ENCODE assay signal across 16 cellular contexts in genomic region chr14:61482348-61483206, GRCh38.
DNase-seq lines count a peak whose midpoint lies in the region; ATAC-seq and TF ChIP-seq lines count a peak whose summit lies in the region.
"Had no signal": no experiment of that assay in that cellular context is flagged by ENCODE, and none has a peak within 500 bp of the region (broad histone marks: within the 10 kb centered on the region; RNA-seq: fewer than 3 reads in every experiment).

No MANE protein-coding gene starts in this region.

- DNase-seq in mammary epithelial cell (peak; percentile 40), MCF 10A (ENCODE audit: unreplicated experiment) (no peak), islet precursor cell (peak; percentile 93), left colon (no peak), hepatic stellate cell (ENCODE audit: low spot score) (no peak), HFFc6 (no peak), inferior parietal cortex (ENCODE audit: extremely low spot score) (no peak)
- no peak for DNase-seq in activated CD4-positive, alpha-beta memory T cell treated with anti-CD3 and anti-CD28 coated beads for 36 hours
- DNase-seq: effector CD8-positive, alpha-beta T cell; GDM1; GOT3; NCI-H1105; NCI-H345; transverse colon had no signal

- POLR2A ChIA-PET in MCF 10A (lab: Yijun Ruan, JAX), result interaction anchor here (1.4 kb wide), 1 partner anchor 80 kb away, joined by 3 read pairs; no protein-coding TSS in a partner anchor
- POLR2A ChIA-PET in activated CD4-positive, alpha-beta memory T cell treated with anti-CD3 and anti-CD28 coated beads for 36 hours (lab: Charles Lee), result interaction anchor here (1.4 kb wide), 1 partner anchor 11 kb away, joined by 5 read pairs; no protein-coding TSS in a partner anchor

- no peak overlapping the region for H2AFZ ChIP-seq in mammary epithelial cell (ENCODE audit: low read depth, low read length)

- intact Hi-C loops in mammary epithelial cell (cut with micrococcal nuclease) (no loop called here), MCF 10A (cut with micrococcal nuclease) (no loop called here), left colon (cut with DNase I, micrococcal nuclease) (no loop called here)
- intact Hi-C loops in activated CD4-positive, alpha-beta memory T cell treated with anti-CD3 and anti-CD28 coated beads for 36 hours (cut with micrococcal nuclease), result no loop called here

- dilution Hi-C loops in mammary epithelial cell (cut with HindIII; ENCODE audit: low sequenced_read_pairs), result no loop called here

- no peaks in the 10 kb centered on the region for H3K79me2 ChIP-seq in mammary epithelial cell (ENCODE audit: insufficient read depth, low read length)

- no peak overlapping the region for H3K4me2 ChIP-seq in mammary epithelial cell (ENCODE audit: insufficient read depth, low read depth, low read length)

- CTCF ChIA-PET in mammary epithelial cell (lab: Charles Lee; ENCODE audit: low non-redundant PET) (no interaction called here), MCF 10A (lab: Yijun Ruan, JAX) (interaction anchor here (0.7 to 1.4 kb wide), 2 partner anchors 30 to 249 kb away, joined by 3 to 5 read pairs; no protein-coding TSS in a partner anchor)
- CTCF ChIA-PET in activated CD4-positive, alpha-beta memory T cell treated with anti-CD3 and anti-CD28 coated beads for 36 hours (lab: Charles Lee), result interaction anchor here (1.2 to 1.5 kb wide), 2 partner anchors 10 to 355 kb away, joined by 5 to 6 read pairs; no protein-coding TSS in a partner anchor

- H3K27ac Mint-ChIP-seq in MCF 10A (ENCODE audit: low read depth, unreplicated experiment) (no peak overlapping the region), HFFc6 (no peak overlapping the region)
- H3K27ac Mint-ChIP-seq in activated CD4-positive, alpha-beta memory T cell treated with anti-CD3 and anti-CD28 coated beads for 36 hours, result peak overlapping the region; percentile 80

- H3K27me3 ChIP-seq in mammary epithelial cell (ENCODE audit: insufficient read depth, low read length), result no peaks in the 10 kb centered on the region
- H3K27me3 ChIP-seq: breast epithelium, transverse colon had no signal

- no peak overlapping the region for H3K4me3 Mint-ChIP-seq in MCF 10A (ENCODE audit: unreplicated experiment)
- no peak overlapping the region for H3K4me3 Mint-ChIP-seq in activated CD4-positive, alpha-beta memory T cell treated with anti-CD3 and anti-CD28 coated beads for 36 hours
- H3K4me3 Mint-ChIP-seq in HFFc6, result no peak overlapping the region

- no peaks in the 10 kb centered on the region for H3K27me3 Mint-ChIP-seq in MCF 10A (ENCODE audit: insufficient read depth, unreplicated experiment)
- H3K27me3 Mint-ChIP-seq in activated CD4-positive, alpha-beta memory T cell treated with anti-CD3 and anti-CD28 coated beads for 36 hours, result no peaks in the 10 kb centered on the region
- H3K27me3 Mint-ChIP-seq in HFFc6 (ENCODE audit: insufficient read depth), result no peaks in the 10 kb centered on the region

- WGBS in mammary epithelial cell (ENCODE audit: low coverage, missing lambda C conversion rate), result 59% methylated on average over 8 of the region's 8 CpGs

- H3K4me1 Mint-ChIP-seq in MCF 10A (ENCODE audit: insufficient read depth, unreplicated experiment) (peaks cover 29% of the 10 kb centered on the region), HFFc6 (ENCODE audit: low read depth) (peaks cover 28% of the 10 kb centered on the region)
- peaks cover 86% of the 10 kb centered on the region for H3K4me1 Mint-ChIP-seq in activated CD4-positive, alpha-beta memory T cell treated with anti-CD3 and anti-CD28 coated beads for 36 hours (ENCODE audit: low read depth)

- peaks cover 30% of the 10 kb centered on the region for H3K4me1 ChIP-seq in mammary epithelial cell (ENCODE audit: insufficient read depth, low read length)
- H3K4me1 ChIP-seq: breast epithelium had no signal

- TF ChIP-seq CTCF in mammary epithelial cell (conservative IDR thresholded peaks at IDR 0.05 in 1 of 2, IDR thresholded peaks at IDR 0.05 in 1 of 2; ENCODE audit: extremely low read depth in 1 of 2, insufficient read depth in 1 of 2, low read depth in 1 of 2, low read length in 2 of 2) (no peak), MCF 10A (IDR thresholded peaks at IDR 0.05; ENCODE audit: unreplicated experiment) (no peak), HFFc6 (IDR thresholded peaks at IDR 0.05) (no peak)

- H3K9me3 ChIP-seq in mammary epithelial cell (replicated peaks; ENCODE audit: insufficient read depth, low read length), result no peaks in the 10 kb centered on the region
- H3K9me3 ChIP-seq: breast epithelium, transverse colon had no signal

- H3K27ac ChIP-seq in mammary epithelial cell (ENCODE audit: insufficient read depth, low read depth, low read length), result no peak overlapping the region
- H3K27ac ChIP-seq: breast epithelium, transverse colon, VCaP had no signal

- H3K9ac ChIP-seq in mammary epithelial cell (ENCODE audit: insufficient read depth, low read length), result no peak overlapping the region

- H3K9me3 Mint-ChIP-seq in MCF 10A (ENCODE audit: unreplicated experiment) (no peaks in the 10 kb centered on the region), HFFc6 (no peaks in the 10 kb centered on the region)
- H3K9me3 Mint-ChIP-seq in activated CD4-positive, alpha-beta memory T cell treated with anti-CD3 and anti-CD28 coated beads for 36 hours, result no peaks in the 10 kb centered on the region

- in situ Hi-C loops in mammary epithelial cell (cut with MboI; ENCODE audit: low sequenced_read_pairs in 2 of 2), result no loop called here

- H3K36me3 Mint-ChIP-seq in MCF 10A (ENCODE audit: insufficient read depth, unreplicated experiment), result peaks cover 18% of the 10 kb centered on the region
- peaks cover 50% of the 10 kb centered on the region for H3K36me3 Mint-ChIP-seq in activated CD4-positive, alpha-beta memory T cell treated with anti-CD3 and anti-CD28 coated beads for 36 hours
- no peaks in the 10 kb centered on the region for H3K36me3 Mint-ChIP-seq in HFFc6 (ENCODE audit: low read depth)

- ATAC-seq in left colon, result no peak

- no peaks in the 10 kb centered on the region for H4K20me1 ChIP-seq in mammary epithelial cell (ENCODE audit: insufficient read depth, low read length)

- H3K36me3 ChIP-seq in mammary epithelial cell (ENCODE audit: insufficient read depth, low read length), result no peaks in the 10 kb centered on the region
- H3K36me3 ChIP-seq: breast epithelium, transverse colon had no signal

- H3K4me3 ChIP-seq in mammary epithelial cell (replicated peaks in 1 of 3; ENCODE audit: insufficient read depth in 1 of 3, low read depth in 2 of 3, low read length in 3 of 3), result no peak overlapping the region
- H3K4me3 ChIP-seq: breast epithelium, transverse colon had no signal

- BruUV-seq in mammary epithelial cell (replicated peaks; lab: Mats Ljungman, UMichigan), result no TSS peak
- BruUV-seq in MCF 10A (replicated peaks; lab: Mats Ljungman, UMichigan), result no TSS peak

Comparison
In these comparisons a context has a peak if more than half of its experiments do, and no peak if none do; other contexts are left out.
1. DNase-seq: peak in mammary epithelial cell (single experiment) and islet precursor cell (single experiment); none in MCF 10A (single experiment), activated CD4-positive, alpha-beta memory T cell treated with anti-CD3 and anti-CD28 coated beads for 36 hours (single experiment), left colon (0 of 2), hepatic stellate cell (single experiment), HFFc6 (single experiment) and inferior parietal cortex (single experiment).